In genomic region chr5:147287181-147287580, GRCh38 we compare ENCODE assay signal across 29 cellular contexts. TPM values are rescaled to one million over a fixed set of nuclear protein-coding genes. Genes with fewer than 3 reads are reported as not detected.
"Had no signal": no experiment of that assay in that cellular context is flagged by ENCODE, and none has a peak within 500 bp of the region (broad histone marks: within the 10 kb centered on the region; RNA-seq: fewer than 3 reads in every experiment).

No MANE protein-coding gene starts in this region.

- H3K36me3 Mint-ChIP-seq: naive thymus-derived CD4-positive, alpha-beta T cell; stimulated activated effector memory CD8-positive, alpha-beta T cell treated with anti-CD3 and anti-CD28 coated beads, Interleukin-12 subunit alpha, Interleukin-12 subunit beta, amount 100 ng/mL, for 72 hours had no signal

- H3K9me3 ChIP-seq: gastroesophageal sphincter, left lung, psoas muscle, stomach, thyroid gland, vagina had no signal

- H3K27ac Mint-ChIP-seq: dendritic cell treated with granulocyte-macrophage colony-stimulating factor and Interleukin-4, amounts not matched to agents 40 ng/mL and 50 ng/mL, for 4 days; mesothelial cell of epicardium; naive thymus-derived CD4-positive, alpha-beta T cell; nephron; stimulated activated effector memory CD8-positive, alpha-beta T cell treated with anti-CD3 and anti-CD28 coated beads, Interleukin-12 subunit alpha, Interleukin-12 subunit beta, amount 100 ng/mL, for 72 hours had no signal

- H3K4me1 Mint-ChIP-seq: mesothelial cell of epicardium; naive thymus-derived CD4-positive, alpha-beta T cell; nephron; stimulated activated effector memory CD8-positive, alpha-beta T cell treated with anti-CD3 and anti-CD28 coated beads, Interleukin-12 subunit alpha, Interleukin-12 subunit beta, amount 100 ng/mL, for 72 hours had no signal

- H3K4me2 ChIP-seq: hepatocyte had no signal

- H3K27me3 Mint-ChIP-seq: dendritic cell treated with granulocyte-macrophage colony-stimulating factor and Interleukin-4, amounts not matched to agents 40 ng/mL and 50 ng/mL, for 4 days; naive thymus-derived CD4-positive, alpha-beta T cell had no signal

- ATAC-seq: foreskin keratinocyte; gastroesophageal sphincter; heart left ventricle; left cardiac atrium; left lung; naive thymus-derived CD4-positive, alpha-beta T cell; psoas muscle; right cardiac atrium; stimulated activated effector memory CD8-positive, alpha-beta T cell treated with anti-CD3 and anti-CD28 coated beads, Interleukin-12 subunit alpha, Interleukin-12 subunit beta, amount 100 ng/mL, for 72 hours had no signal

- H2AFZ ChIP-seq: hepatocyte had no signal

- H3K4me1 ChIP-seq: esophagus muscularis mucosa, foreskin keratinocyte, gastroesophageal sphincter, left lung, psoas muscle, sigmoid colon, stomach, vagina had no signal

- H3K4me3 ChIP-seq: esophagus muscularis mucosa, gastroesophageal sphincter, heart left ventricle, hepatocyte, left lung, psoas muscle, sigmoid colon, stomach, thyroid gland, vagina had no signal

- DNase-seq: effector CD8-positive, alpha-beta T cell; foreskin keratinocyte; heart left ventricle; left cardiac atrium; left lung; mesenchymal stem cell; naive thymus-derived CD4-positive, alpha-beta T cell; nucleus accumbens; posterior cingulate gyrus; psoas muscle; right cardiac atrium; sigmoid colon; stimulated activated CD4-positive, alpha-beta T cell treated with anti-CD3 and anti-CD28 coated beads, Interleukin-2, amount 100 ng/mL, for 24 hours; stimulated activated CD4-positive, alpha-beta T cell treated with anti-CD3 and anti-CD28 coated beads, Interleukin-4, amount 100 ng/mL, for 24 hours; stimulated activated naive CD4-positive, alpha-beta T cell treated with Interleukin-2 at 50 U/mL for 16 hours; stomach; thyroid gland; trophoblast cell had no signal

- H3K4me3 Mint-ChIP-seq: dendritic cell treated with granulocyte-macrophage colony-stimulating factor and Interleukin-4, amounts not matched to agents 40 ng/mL and 50 ng/mL, for 4 days; mesothelial cell of epicardium; naive thymus-derived CD4-positive, alpha-beta T cell; nephron; stimulated activated effector memory CD8-positive, alpha-beta T cell treated with anti-CD3 and anti-CD28 coated beads, Interleukin-12 subunit alpha, Interleukin-12 subunit beta, amount 100 ng/mL, for 72 hours had no signal

- FAIRE-seq: endothelial cell of umbilical vein, islet of Langerhans had no signal

- H3K27ac ChIP-seq: esophagus muscularis mucosa, foreskin keratinocyte, gastroesophageal sphincter, heart left ventricle, hepatocyte, left lung, psoas muscle, sigmoid colon, vagina had no signal

- H3K27me3 ChIP-seq: esophagus muscularis mucosa, foreskin keratinocyte, gastroesophageal sphincter, heart left ventricle, hepatocyte, left lung, sigmoid colon, stomach, thyroid gland, vagina had no signal

- H3K36me3 ChIP-seq: esophagus muscularis mucosa, gastroesophageal sphincter, heart left ventricle, left lung, sigmoid colon, stomach, thyroid gland, vagina had no signal

- H3K79me2 ChIP-seq: hepatocyte had no signal

RNA-seq across cellular contexts. Expression of gene STK32A, which starts 52.4 kb away (rescaled TPM):
- total RNA-seq: endothelial cell of umbilical vein; naive thymus-derived CD4-positive, alpha-beta T cell; osteocyte had no signal
- polyA plus RNA-seq: endothelial cell of umbilical vein; naive thymus-derived CD4-positive, alpha-beta T cell had no signal
